ENCODE assay signal across 16 cellular contexts in the genomic region with DNA sequence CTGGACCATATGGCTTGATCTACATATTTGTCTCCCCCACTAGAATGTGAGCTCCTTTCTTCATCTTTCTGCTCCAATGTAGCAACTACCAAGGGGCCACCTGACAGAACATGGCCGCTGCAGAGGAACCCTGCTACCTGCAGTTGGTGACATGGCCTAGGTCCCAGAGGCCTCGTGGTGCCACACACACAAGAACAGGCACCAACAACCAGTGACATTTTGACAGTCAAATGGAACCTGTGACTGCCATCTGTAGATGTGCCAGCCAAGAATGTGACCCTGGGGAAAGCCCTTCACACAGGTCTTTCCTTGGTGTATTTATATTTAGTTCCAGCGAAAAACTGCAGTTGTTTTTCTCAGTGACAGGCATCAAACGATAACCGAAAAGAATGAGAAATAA.
"Had no signal": no experiment of that assay in that cellular context is flagged by ENCODE, and none has a peak within 500 bp of the region (broad histone marks: within the 10 kb centered on the region; RNA-seq: fewer than 3 reads in every experiment).

No MANE protein-coding gene starts in this region.

- H3K4me3 ChIP-seq: breast epithelium, upper lobe of left lung had no signal

- H3K4me3 Mint-ChIP-seq: effector memory CD8-positive, alpha-beta T cell; mesothelial cell of epicardium; nephron; stimulated activated naive CD8-positive, alpha-beta T cell treated with anti-CD3 and anti-CD28 coated beads, Interleukin-15, amount 100 ng/mL, for 72 hours had no signal

- H3K27ac Mint-ChIP-seq: effector memory CD8-positive, alpha-beta T cell; mesothelial cell of epicardium; nephron; stimulated activated naive CD8-positive, alpha-beta T cell treated with anti-CD3 and anti-CD28 coated beads, Interleukin-15, amount 100 ng/mL, for 72 hours had no signal

- H3K9me3 ChIP-seq: breast epithelium, upper lobe of left lung had no signal

- H3K4me1 Mint-ChIP-seq: mesothelial cell of epicardium; nephron; stimulated activated naive CD8-positive, alpha-beta T cell treated with anti-CD3 and anti-CD28 coated beads, Interleukin-15, amount 100 ng/mL, for 72 hours had no signal

- H3K4me1 ChIP-seq: breast epithelium, upper lobe of left lung had no signal

- H3K9me3 Mint-ChIP-seq: effector memory CD8-positive, alpha-beta T cell; mesothelial cell of epicardium; nephron; stimulated activated naive CD8-positive, alpha-beta T cell treated with anti-CD3 and anti-CD28 coated beads, Interleukin-15, amount 100 ng/mL, for 72 hours had no signal

- H3K36me3 ChIP-seq: upper lobe of left lung, WERI-Rb-1 had no signal

- ATAC-seq: effector memory CD8-positive, alpha-beta T cell; stimulated activated naive CD8-positive, alpha-beta T cell treated with anti-CD3 and anti-CD28 coated beads, Interleukin-15, amount 100 ng/mL, for 72 hours had no signal

- H3K27me3 ChIP-seq: breast epithelium, upper lobe of left lung had no signal

- H3K27ac ChIP-seq: breast epithelium, upper lobe of left lung, WERI-Rb-1 had no signal

- DNase-seq: activated CD4-positive, alpha-beta T cell treated with anti-CD3 and anti-CD28 coated beads, Interleukin-2, amount 50 U/mL, for 4 hours; activated T-cell treated with anti-CD3 and anti-CD28 coated beads for 4 hours; dermis blood vessel endothelial cell; effector memory CD8-positive, alpha-beta T cell; hypothalamus; islet precursor cell; nucleus accumbens; retina; stimulated activated CD4-positive, alpha-beta T cell treated with anti-CD3 and anti-CD28 coated beads, Interleukin-2, amount 100 ng/mL, for 24 hours; stimulated activated naive CD8-positive, alpha-beta T cell treated with anti-CD3 and anti-CD28 coated beads, Interleukin-15, amount 100 ng/mL, for 72 hours; SW 1271; upper lobe of left lung; WERI-Rb-1 had no signal

- H3K36me3 Mint-ChIP-seq: mesothelial cell of epicardium had no signal
